In the genomic region with DNA sequence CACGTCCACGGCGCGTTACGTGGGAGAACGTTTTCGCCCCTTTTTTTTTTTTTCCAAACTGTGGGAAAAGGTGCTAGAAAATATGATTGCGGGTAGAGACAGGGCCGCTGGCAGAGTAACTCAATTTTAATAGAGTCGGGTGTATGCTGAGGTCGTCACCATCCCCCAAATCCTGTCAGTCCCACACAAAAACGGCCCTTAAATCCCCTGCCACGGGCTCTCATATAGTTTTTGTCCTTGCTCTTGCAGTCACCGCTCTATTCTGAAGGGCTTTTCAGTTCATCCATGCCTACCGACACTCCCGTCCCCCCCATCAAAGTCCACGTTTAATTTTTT, we compare ENCODE assay signal across 8 cellular contexts. TPM values are rescaled to one million over a fixed set of nuclear protein-coding genes. Genes with fewer than 3 reads are reported as not detected.
DNase-seq lines count a peak whose midpoint lies in the region; ATAC-seq and TF ChIP-seq lines count a peak whose summit lies in the region.

No MANE protein-coding gene starts in this region.

- CTCF ChIA-PET in HEK293T (lab: Yijun Ruan, JAX), result interaction anchor here (0.6 to 1.1 kb wide), 2 partner anchors 27 to 84 kb away, joined by 3 to 4 read pairs; no protein-coding TSS in a partner anchor

- peak overlapping the region; percentile 56 for H3K27ac ChIP-seq in iPS-18a (ENCODE audit: low read length)

- no peaks in the 10 kb centered on the region for H3K9me3 ChIP-seq in iPS-18a (ENCODE audit: control insufficient read depth, low read depth, low read length)

- no peaks in the 10 kb centered on the region for H3K9me3 Mint-ChIP-seq in activated naive CD4-positive, alpha-beta T cell treated with anti-CD3 and anti-CD28 coated beads, Interleukin-2, amount 50 U/mL, for 24 hours
- no peaks in the 10 kb centered on the region for H3K9me3 Mint-ChIP-seq in activated naive CD8-positive, alpha-beta T cell treated with anti-CD3 and anti-CD28 coated beads for 36 hours
- H3K9me3 Mint-ChIP-seq in stimulated activated naive CD8-positive, alpha-beta T cell treated with anti-CD3 and anti-CD28 coated beads, Interleukin-15, amount 100 ng/mL, for 72 hours, result no peaks in the 10 kb centered on the region

- peak overlapping the region; percentile 84 for H3K4me3 ChIP-seq in iPS-18a (ENCODE audit: low read length)

- H3K4me1 Mint-ChIP-seq in activated naive CD4-positive, alpha-beta T cell treated with anti-CD3 and anti-CD28 coated beads, Interleukin-2, amount 50 U/mL, for 24 hours, result peaks cover 43% of the 10 kb centered on the region
- H3K4me1 Mint-ChIP-seq in activated naive CD8-positive, alpha-beta T cell treated with anti-CD3 and anti-CD28 coated beads for 36 hours, result peaks cover 29% of the 10 kb centered on the region
- peaks cover 29% of the 10 kb centered on the region for H3K4me1 Mint-ChIP-seq in stimulated activated naive CD8-positive, alpha-beta T cell treated with anti-CD3 and anti-CD28 coated beads, Interleukin-15, amount 100 ng/mL, for 72 hours

- no peaks in the 10 kb centered on the region for H3K36me3 Mint-ChIP-seq in activated naive CD4-positive, alpha-beta T cell treated with anti-CD3 and anti-CD28 coated beads, Interleukin-2, amount 50 U/mL, for 24 hours
- peaks cover 9% of the 10 kb centered on the region for H3K36me3 Mint-ChIP-seq in activated naive CD8-positive, alpha-beta T cell treated with anti-CD3 and anti-CD28 coated beads for 36 hours

- POLR2A ChIA-PET in HEK293T (lab: Yijun Ruan, JAX), result interaction anchor here (1.0 to 1.4 kb wide), 4 partner anchors 11 to 88 kb away, joined by 3 to 4 read pairs (median 4); a partner anchor contains a TSS

- peak overlapping the region; percentile 98 for H3K27ac Mint-ChIP-seq in activated naive CD4-positive, alpha-beta T cell treated with anti-CD3 and anti-CD28 coated beads, Interleukin-2, amount 50 U/mL, for 24 hours
- peak overlapping the region; percentile 95 for H3K27ac Mint-ChIP-seq in activated naive CD8-positive, alpha-beta T cell treated with anti-CD3 and anti-CD28 coated beads for 36 hours
- peak overlapping the region; percentile 96 to 99 for H3K27ac Mint-ChIP-seq in stimulated activated naive CD8-positive, alpha-beta T cell treated with anti-CD3 and anti-CD28 coated beads, Interleukin-15, amount 100 ng/mL, for 72 hours

- H3K4me3 Mint-ChIP-seq in activated naive CD4-positive, alpha-beta T cell treated with anti-CD3 and anti-CD28 coated beads, Interleukin-2, amount 50 U/mL, for 24 hours, result peak overlapping the region; percentile 92
- peak overlapping the region; percentile 82 for H3K4me3 Mint-ChIP-seq in activated naive CD8-positive, alpha-beta T cell treated with anti-CD3 and anti-CD28 coated beads for 36 hours
- H3K4me3 Mint-ChIP-seq in stimulated activated naive CD8-positive, alpha-beta T cell treated with anti-CD3 and anti-CD28 coated beads, Interleukin-15, amount 100 ng/mL, for 72 hours, result peak overlapping the region; percentile 88 to 91

- H3K27me3 ChIP-seq in iPS-18a (ENCODE audit: control insufficient read depth, insufficient read depth, low read length), result no peaks in the 10 kb centered on the region

- peak; percentile 1 for ATAC-seq in stimulated activated naive CD8-positive, alpha-beta T cell treated with anti-CD3 and anti-CD28 coated beads, Interleukin-15, amount 100 ng/mL, for 72 hours
- ATAC-seq in HG02610 (IDR thresholded peaks at IDR 0.05; ENCODE audit: unreplicated experiment), result no peak
- no peak for ATAC-seq in HG03139 (IDR thresholded peaks at IDR 0.05; ENCODE audit: unreplicated experiment)

- DNase-seq in activated naive CD4-positive, alpha-beta T cell treated with Interleukin-2 at 50 U/mL for 16 hours, result no peak
- no peak for DNase-seq in activated naive CD8-positive, alpha-beta T cell treated with anti-CD3 and anti-CD28 coated beads for 36 hours
- DNase-seq in stimulated activated naive CD8-positive, alpha-beta T cell treated with anti-CD3 and anti-CD28 coated beads, Interleukin-15, amount 100 ng/mL, for 72 hours, result no peak
- DNase-seq in HEK293T (ENCODE audit: extremely low spot score), result no peak

- H3K36me3 ChIP-seq in iPS-18a (ENCODE audit: control insufficient read depth, low read depth, low read length), result no peaks in the 10 kb centered on the region

- H3K4me1 ChIP-seq in iPS-18a (ENCODE audit: control insufficient read depth, low read depth, low read length), result no peaks in the 10 kb centered on the region

- H3K9ac ChIP-seq in iPS-18a (ENCODE audit: low read length), result peak overlapping the region; percentile 75

- H3K27me3 Mint-ChIP-seq in activated naive CD4-positive, alpha-beta T cell treated with anti-CD3 and anti-CD28 coated beads, Interleukin-2, amount 50 U/mL, for 24 hours, result no peaks in the 10 kb centered on the region
- H3K27me3 Mint-ChIP-seq in activated naive CD8-positive, alpha-beta T cell treated with anti-CD3 and anti-CD28 coated beads for 36 hours, result no peaks in the 10 kb centered on the region
- H3K27me3 Mint-ChIP-seq in stimulated activated naive CD8-positive, alpha-beta T cell treated with anti-CD3 and anti-CD28 coated beads, Interleukin-15, amount 100 ng/mL, for 72 hours, result no peaks in the 10 kb centered on the region

TF ChIP-seq in HEK293T, 16 proteins besides CTCF, POLR2A, EP300 and RAD21:
- TF ChIP-seq NFRKB (IDR thresholded peaks at IDR 0.05), result no peak
- no peak for TF ChIP-seq LEF1 (IDR thresholded peaks at IDR 0.05; ENCODE audit: borderline replicate concordance)
- TF ChIP-seq HDGF (IDR thresholded peaks at IDR 0.05; ENCODE audit: borderline replicate concordance), result no peak
- TF ChIP-seq L3MBTL2 (conservative IDR thresholded peaks at IDR 0.05), result no peak
- no peak for TF ChIP-seq ELF4 (IDR thresholded peaks at IDR 0.05)
- TF ChIP-seq ZNF384 (IDR thresholded peaks at IDR 0.05), result no peak; the same call in none of the 2 replicates
- no peak for TF ChIP-seq CTBP1 (IDR thresholded peaks at IDR 0.05; ENCODE audit: borderline replicate concordance)
- no peak for TF ChIP-seq FOXK2 (IDR thresholded peaks at IDR 0.05)
- TF ChIP-seq FOXA1 (IDR thresholded peaks at IDR 0.05), result no peak

RNA-seq across cellular contexts. Expression of a gene that starts 0.8 kb away (rescaled TPM):
- 10 to 100 TPM; 38.8 to 41.4 TPM for total RNA-seq in activated naive CD8-positive, alpha-beta T cell treated with anti-CD3 and anti-CD28 coated beads for 36 hours
